Comparison of ENCODE assay signal across 14 cellular contexts in the genomic region with DNA sequence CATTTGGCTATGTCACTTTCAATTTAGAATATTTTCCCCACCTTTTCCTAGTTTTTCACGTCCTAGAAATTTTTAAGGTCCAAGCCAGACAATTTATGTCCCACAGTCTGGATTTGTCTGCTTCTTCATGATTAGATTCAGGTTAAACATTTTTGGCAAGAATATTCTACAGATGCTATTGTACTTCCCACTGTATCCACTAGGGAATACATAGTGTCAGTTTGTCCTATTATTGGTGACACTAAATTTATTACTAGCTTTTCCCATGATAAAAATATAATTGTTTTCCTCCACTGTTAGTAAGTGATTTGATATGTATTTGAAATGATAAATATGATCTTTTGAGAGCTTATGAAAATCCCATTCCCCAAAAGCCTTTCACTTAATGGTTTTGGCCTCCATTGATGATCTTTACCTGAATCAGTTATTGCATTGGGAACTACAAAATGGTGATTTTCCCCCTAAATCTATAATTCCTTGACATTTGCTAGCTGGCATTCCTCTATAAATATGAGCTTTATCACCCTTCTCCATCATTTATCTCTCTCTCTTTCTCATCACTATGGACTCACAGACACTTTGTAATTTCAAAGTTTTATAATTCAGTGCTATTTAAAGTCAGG. TPM values are rescaled to one million over a fixed set of nuclear protein-coding genes. Genes with fewer than 3 reads are reported as not detected.
DNase-seq lines count a peak whose midpoint lies in the region; ATAC-seq and TF ChIP-seq lines count a peak whose summit lies in the region.
"Had no signal": no experiment of that assay in that cellular context is flagged by ENCODE, and none has a peak within 500 bp of the region (broad histone marks: within the 10 kb centered on the region; RNA-seq: fewer than 3 reads in every experiment).

No MANE protein-coding gene starts in this region.

- H4K20me1 ChIP-seq in DOHH2 (ENCODE audit: control insufficient read depth, insufficient read depth, low read depth, low read length): no peaks in the 10 kb centered on the region
- H4K20me1 ChIP-seq in MM.1S (ENCODE audit: insufficient read depth, low read length): no peaks in the 10 kb centered on the region
- no peaks in the 10 kb centered on the region for H4K20me1 ChIP-seq in neural progenitor cell (ENCODE audit: low read depth)

- H3F3A ChIP-seq in DOHH2 (ENCODE audit: control insufficient read depth, insufficient read depth): no peaks in the 10 kb centered on the region
- no peaks in the 10 kb centered on the region for H3F3A ChIP-seq in MM.1S (ENCODE audit: insufficient read depth, low read length)
- H3F3A ChIP-seq in neural progenitor cell (ENCODE audit: low read depth): no peaks in the 10 kb centered on the region

- no peak overlapping the region for H3K9ac ChIP-seq in MM.1S (ENCODE audit: low read length)
- H3K9ac ChIP-seq in neural progenitor cell: no peak overlapping the region

- peaks cover 4% of the 10 kb centered on the region; the same call in 1 of the 2 replicates for H3K4me1 ChIP-seq in DOHH2 (ENCODE audit: control insufficient read depth, low read length)
- no peaks in the 10 kb centered on the region for H3K4me1 ChIP-seq in MM.1S (ENCODE audit: low read length)
- H3K4me1 ChIP-seq in neural progenitor cell: no peaks in the 10 kb centered on the region

- peak; percentile 23 for TF ChIP-seq CTCF in DOHH2 (IDR thresholded peaks at IDR 0.05; ENCODE audit: low read depth, low read length, poor library complexity, severe bottlenecking)
- TF ChIP-seq CTCF in MM.1S (IDR thresholded peaks at IDR 0.05; ENCODE audit: low read length): peak; percentile 45
- peak; percentile 57 for TF ChIP-seq CTCF in chondrocyte (IDR thresholded peaks at IDR 0.05)
- TF ChIP-seq CTCF in neural progenitor cell (IDR thresholded peaks at IDR 0.05): peak; percentile 37

- H3K79me2 ChIP-seq in DOHH2 (ENCODE audit: control insufficient read depth, low read length) (no peaks in the 10 kb centered on the region), MM.1S (ENCODE audit: low read length) (no peaks in the 10 kb centered on the region), neural progenitor cell (ENCODE audit: low read depth) (no peaks in the 10 kb centered on the region)

- DNase-seq in MM.1S: no peak
- no peak for DNase-seq in chondrocyte (ENCODE audit: low spot score)
- no peak for DNase-seq in neural progenitor cell (ENCODE audit: low spot score)
- no peak for DNase-seq in activated CD8-positive, alpha-beta memory T cell treated with anti-CD3 and anti-CD28 coated beads, Interleukin-2, amount 10 ng/mL, durations not matched to agents 7 days and 5 days
- DNase-seq: amygdala, NCI-H526 treated with DMSO at 0.1 percent for 48 hours had no signal

- ATAC-seq in HG03280 (IDR thresholded peaks at IDR 0.05; ENCODE audit: unreplicated experiment) (no peak), HG03457 (IDR thresholded peaks at IDR 0.05; ENCODE audit: unreplicated experiment) (no peak), HG02885 (IDR thresholded peaks at IDR 0.05; ENCODE audit: poor library complexity, unreplicated experiment) (no peak)
- ATAC-seq in activated CD8-positive, alpha-beta memory T cell treated with anti-CD3 and anti-CD28 coated beads, Interleukin-2, amount 10 ng/mL, durations not matched to agents 7 days and 5 days: no peak
- ATAC-seq: GM23338 had no signal

- H3K4me3 ChIP-seq in DOHH2 (ENCODE audit: low read length): no peak overlapping the region
- no peak overlapping the region for H3K4me3 ChIP-seq in MM.1S (ENCODE audit: low read length)
- H3K4me3 ChIP-seq in neural progenitor cell: no peak overlapping the region
- H3K4me3 ChIP-seq: GM23338 had no signal

- H3K4me3 Mint-ChIP-seq in chondrocyte (ENCODE audit: unreplicated experiment): no peak overlapping the region
- H3K4me3 Mint-ChIP-seq in neural progenitor cell: no peak overlapping the region
- no peak overlapping the region for H3K4me3 Mint-ChIP-seq in activated CD8-positive, alpha-beta memory T cell treated with anti-CD3 and anti-CD28 coated beads, Interleukin-2, amount 10 ng/mL, durations not matched to agents 7 days and 5 days
- H3K4me3 Mint-ChIP-seq: GM23338 had no signal

- H3K36me3 ChIP-seq in DOHH2 (ENCODE audit: control insufficient read depth, low read length) (no peaks in the 10 kb centered on the region), MM.1S (replicated peaks; ENCODE audit: insufficient read depth, low read length) (no peaks in the 10 kb centered on the region), neural progenitor cell (no peaks in the 10 kb centered on the region)

- H3K27me3 ChIP-seq in DOHH2 (ENCODE audit: control insufficient read depth, low read length): no peaks in the 10 kb centered on the region; the same call in 1 of the 2 replicates
- H3K27me3 ChIP-seq in MM.1S (replicated peaks; ENCODE audit: insufficient read depth, low read length): no peaks in the 10 kb centered on the region
- no peaks in the 10 kb centered on the region for H3K27me3 ChIP-seq in neural progenitor cell

- H3K27ac Mint-ChIP-seq in chondrocyte (ENCODE audit: unreplicated experiment) (no peak overlapping the region), neural progenitor cell (no peak overlapping the region)
- no peak overlapping the region for H3K27ac Mint-ChIP-seq in activated CD8-positive, alpha-beta memory T cell treated with anti-CD3 and anti-CD28 coated beads, Interleukin-2, amount 10 ng/mL, durations not matched to agents 7 days and 5 days
- H3K27ac Mint-ChIP-seq: GM23338 had no signal

- H2AFZ ChIP-seq in MM.1S (ENCODE audit: low read length): no peak overlapping the region
- no peak overlapping the region for H2AFZ ChIP-seq in neural progenitor cell (replicated peaks)
- H2AFZ ChIP-seq: GM23338 had no signal

- no peaks in the 10 kb centered on the region for H3K27me3 Mint-ChIP-seq in chondrocyte (ENCODE audit: low read depth)
- no peaks in the 10 kb centered on the region for H3K27me3 Mint-ChIP-seq in neural progenitor cell (ENCODE audit: insufficient read depth, low read depth)
- no peaks in the 10 kb centered on the region for H3K27me3 Mint-ChIP-seq in activated CD8-positive, alpha-beta memory T cell treated with anti-CD3 and anti-CD28 coated beads, Interleukin-2, amount 10 ng/mL, durations not matched to agents 7 days and 5 days

- H3K27ac ChIP-seq in DOHH2 (ENCODE audit: low read depth, low read length): no peak overlapping the region
- no peak overlapping the region for H3K27ac ChIP-seq in MM.1S (ENCODE audit: low read length)
- no peak overlapping the region for H3K27ac ChIP-seq in neural progenitor cell
- H3K27ac ChIP-seq: epithelial cell of prostate had no signal

- H3K9me3 ChIP-seq in DOHH2 (ENCODE audit: control insufficient read depth, insufficient read depth, low read length) (no peaks in the 10 kb centered on the region), MM.1S (replicated peaks; ENCODE audit: insufficient read depth, low read length) (no peaks in the 10 kb centered on the region), neural progenitor cell (ENCODE audit: low read depth) (no peaks in the 10 kb centered on the region)

- CTCF ChIA-PET in activated CD8-positive, alpha-beta memory T cell treated with anti-CD3 and anti-CD28 coated beads, Interleukin-2, amount 10 ng/mL, durations not matched to agents 7 days and 5 days (lab: Charles Lee): interaction anchor here (1.1 kb wide), 1 partner anchor 256 kb away, joined by 4 read pairs; no protein-coding TSS in a partner anchor

- no peaks in the 10 kb centered on the region for H3K36me3 Mint-ChIP-seq in chondrocyte (ENCODE audit: low read depth)
- H3K36me3 Mint-ChIP-seq in neural progenitor cell: no peaks in the 10 kb centered on the region
- no peaks in the 10 kb centered on the region for H3K36me3 Mint-ChIP-seq in activated CD8-positive, alpha-beta memory T cell treated with anti-CD3 and anti-CD28 coated beads, Interleukin-2, amount 10 ng/mL, durations not matched to agents 7 days and 5 days

- H3K9me3 Mint-ChIP-seq in chondrocyte (ENCODE audit: low read depth) (no peaks in the 10 kb centered on the region), neural progenitor cell (peaks cover 2% of the 10 kb centered on the region)
- no peaks in the 10 kb centered on the region for H3K9me3 Mint-ChIP-seq in activated CD8-positive, alpha-beta memory T cell treated with anti-CD3 and anti-CD28 coated beads, Interleukin-2, amount 10 ng/mL, durations not matched to agents 7 days and 5 days (ENCODE audit: low read depth)
- H3K9me3 Mint-ChIP-seq: GM23338 had no signal

- no peaks in the 10 kb centered on the region for H3K4me1 Mint-ChIP-seq in chondrocyte (ENCODE audit: low read depth)
- peaks cover 10% of the 10 kb centered on the region for H3K4me1 Mint-ChIP-seq in neural progenitor cell
- H3K4me1 Mint-ChIP-seq in activated CD8-positive, alpha-beta memory T cell treated with anti-CD3 and anti-CD28 coated beads, Interleukin-2, amount 10 ng/mL, durations not matched to agents 7 days and 5 days: no peaks in the 10 kb centered on the region

- no peak overlapping the region for H3K4me2 ChIP-seq in DOHH2 (ENCODE audit: low read length)
- no peak overlapping the region for H3K4me2 ChIP-seq in MM.1S (ENCODE audit: low read depth, low read length)
- no peak overlapping the region for H3K4me2 ChIP-seq in neural progenitor cell
- H3K4me2 ChIP-seq: GM23338 had no signal

- H3K9me2 ChIP-seq in DOHH2 (replicated peaks; ENCODE audit: control insufficient read depth, low read length) (no peaks in the 10 kb centered on the region), MM.1S (replicated peaks; ENCODE audit: insufficient read depth, low read length) (no peaks in the 10 kb centered on the region)

RNA-seq across cellular contexts. Expression of a gene that starts 8.3 kb away (rescaled TPM):
- total RNA-seq in chondrocyte: not detected in 3 replicates
- total RNA-seq in neural progenitor cell (ENCODE audit: low replicate concordance): not detected in 2 replicates
- not detected for total RNA-seq in activated CD8-positive, alpha-beta memory T cell treated with anti-CD3 and anti-CD28 coated beads, Interleukin-2, amount 10 ng/mL, durations not matched to agents 7 days and 5 days
- total RNA-seq: GM23338; omental fat pad; T-helper 1 cell treated with Interleukin-12 subunit alpha and Interleukin-12 subunit beta and Interleukin-4 antibody, amounts not matched to agents 30 ng/mL and 1 ng/mL, for 36 hours had no signal
